ENCODE assay signal across 8 cellular contexts in genomic region chr11:47216141-47216798, GRCh38. TPM values are rescaled to one million over a fixed set of nuclear protein-coding genes. Genes with fewer than 3 reads are reported as not detected.
DNase-seq lines count a peak whose midpoint lies in the region; ATAC-seq and TF ChIP-seq lines count a peak whose summit lies in the region.

No MANE protein-coding gene starts in this region.

- H2AFZ ChIP-seq in smooth muscle cell (ENCODE audit: low read depth) = no peak overlapping the region

- WGBS in smooth muscle cell (ENCODE audit: low lambda C conversion rate) = 6% methylated on average over 12 of the region's 12 CpGs

- H3K9me3 ChIP-seq in SJCRH30 (replicated peaks) (no peaks in the 10 kb centered on the region), iPS-18a (ENCODE audit: control insufficient read depth, low read depth, low read length) (no peaks in the 10 kb centered on the region), smooth muscle cell (replicated peaks; ENCODE audit: low read depth) (no peaks in the 10 kb centered on the region)

- peaks cover 9% of the 10 kb centered on the region for H3K4me1 ChIP-seq in SJCRH30
- peaks cover 12% of the 10 kb centered on the region for H3K4me1 ChIP-seq in iPS-18a (ENCODE audit: control insufficient read depth, low read depth, low read length)
- peaks cover 14% of the 10 kb centered on the region for H3K4me1 ChIP-seq in smooth muscle cell (ENCODE audit: low read depth)

- H3K27me3 ChIP-seq in SJCRH30 (no peaks in the 10 kb centered on the region), iPS-18a (ENCODE audit: control insufficient read depth, insufficient read depth, low read length) (no peaks in the 10 kb centered on the region), smooth muscle cell (ENCODE audit: low read depth) (no peaks in the 10 kb centered on the region)

- ATAC-seq in HG02870 (IDR thresholded peaks at IDR 0.05; ENCODE audit: unreplicated experiment) (peak; percentile 32), HG03460 (IDR thresholded peaks at IDR 0.05; ENCODE audit: unreplicated experiment) (no peak), GM18870 (IDR thresholded peaks at IDR 0.05; ENCODE audit: unreplicated experiment) (no peak)

- H3K27ac ChIP-seq in SJCRH30 = peak overlapping the region; percentile 81
- H3K27ac ChIP-seq in iPS-18a (ENCODE audit: low read length) = no peak overlapping the region
- H3K27ac ChIP-seq in smooth muscle cell (ENCODE audit: low read depth) = peak overlapping the region; percentile 96

- DNase-seq in GM12864 (ENCODE audit: low read depth) (peak; percentile 21), SJCRH30 (peak; percentile 54 to 61), smooth muscle cell (lab: John Stamatoyannopoulos, UW; ENCODE audit: unreplicated experiment) (peak; percentile 57)
- peak; percentile 45 for DNase-seq in activated naive CD8-positive, alpha-beta T cell treated with anti-CD3 and anti-CD28 coated beads, Interleukin-2, amount 50 U/mL, for 16 hours (ENCODE audit: low read depth, low spot score)

- TF ChIP-seq CTCF in GM12864 (IDR thresholded peaks at IDR 0.05; ENCODE audit: low read depth, low read length, missing control alignments) (peak; percentile 1), smooth muscle cell (IDR thresholded peaks at IDR 0.05; ENCODE audit: borderline replicate concordance, insufficient read depth, poor library complexity, severe bottlenecking) (no peak)

- peaks cover 47% of the 10 kb centered on the region for H4K20me1 ChIP-seq in smooth muscle cell (ENCODE audit: low read depth)

- H3K4me3 ChIP-seq in GM12864 (ENCODE audit: low read depth, low read length) (peak overlapping the region; percentile 59), SJCRH30 (peak overlapping the region; percentile 70), iPS-18a (ENCODE audit: low read length) (peak overlapping the region; percentile 83), smooth muscle cell (peak overlapping the region; percentile 68)

- H3K9ac ChIP-seq in iPS-18a (ENCODE audit: low read length) = peak overlapping the region; percentile 98
- peak overlapping the region; percentile 94 for H3K9ac ChIP-seq in smooth muscle cell (ENCODE audit: low read depth)

- peaks cover 2% of the 10 kb centered on the region for H3F3A ChIP-seq in smooth muscle cell (ENCODE audit: low read depth)

- peaks cover 30% of the 10 kb centered on the region for H3K79me2 ChIP-seq in smooth muscle cell (ENCODE audit: low read depth)

- no peaks in the 10 kb centered on the region for H3K36me3 ChIP-seq in SJCRH30
- H3K36me3 ChIP-seq in iPS-18a (ENCODE audit: control insufficient read depth, low read depth, low read length) = no peaks in the 10 kb centered on the region
- H3K36me3 ChIP-seq in smooth muscle cell (ENCODE audit: low read depth) = no peaks in the 10 kb centered on the region

- H3K4me2 ChIP-seq in smooth muscle cell = peak overlapping the region; percentile 95

RNA-seq across cellular contexts. Expression of gene DDB2, which starts 1.5 kb away (rescaled TPM):
- total RNA-seq in SJCRH30 (2014; rRNA removed; shearing (Covaris generic)) = 10.7 and 11.1 TPM in 2 replicates
- 60.1 and 64.4 TPM in 2 replicates for total RNA-seq in smooth muscle cell
- polyA plus RNA-seq in smooth muscle cell = 96.0 and 104 TPM in 2 replicates

RNA-seq across cellular contexts. Expression of gene PACSIN3, which starts 30.0 kb away (rescaled TPM):
- 26.7 and 29.0 TPM in 2 replicates for total RNA-seq in SJCRH30 (2014; rRNA removed; shearing (Covaris generic))
- total RNA-seq in smooth muscle cell = 24.8 and 27.3 TPM in 2 replicates
- polyA plus RNA-seq in smooth muscle cell = 55.7 and 85.9 TPM in 2 replicates

RNA-seq across cellular contexts. Expression of gene ACP2, which starts 32.3 kb away (rescaled TPM):
- total RNA-seq in SJCRH30 (2014; rRNA removed; shearing (Covaris generic)) = 26.2 and 29.6 TPM in 2 replicates
- total RNA-seq in smooth muscle cell = 31.4 and 62.4 TPM in 2 replicates
- 25.0 and 26.3 TPM in 2 replicates for polyA plus RNA-seq in smooth muscle cell

RNA-seq across cellular contexts. Expression of gene ARFGAP2, which starts 39.6 kb away (rescaled TPM):
- 51.1 and 51.5 TPM in 2 replicates for total RNA-seq in SJCRH30 (2014; rRNA removed; shearing (Covaris generic))
- total RNA-seq in smooth muscle cell = 71.9 and 76.5 TPM in 2 replicates
- polyA plus RNA-seq in smooth muscle cell = 58.6 and 70.1 TPM in 2 replicates

RNA-seq across cellular contexts. Expression of gene NR1H3, which starts 41.5 kb away (rescaled TPM):
- 4.1 and 6.2 TPM in 2 replicates for total RNA-seq in SJCRH30 (2014; rRNA removed; shearing (Covaris generic))
- 8.1 and 8.4 TPM in 2 replicates for total RNA-seq in smooth muscle cell
- 13.7 and 19.2 TPM in 2 replicates for polyA plus RNA-seq in smooth muscle cell
